ENCODE assay signal across 20 cellular contexts in the genomic region with DNA sequence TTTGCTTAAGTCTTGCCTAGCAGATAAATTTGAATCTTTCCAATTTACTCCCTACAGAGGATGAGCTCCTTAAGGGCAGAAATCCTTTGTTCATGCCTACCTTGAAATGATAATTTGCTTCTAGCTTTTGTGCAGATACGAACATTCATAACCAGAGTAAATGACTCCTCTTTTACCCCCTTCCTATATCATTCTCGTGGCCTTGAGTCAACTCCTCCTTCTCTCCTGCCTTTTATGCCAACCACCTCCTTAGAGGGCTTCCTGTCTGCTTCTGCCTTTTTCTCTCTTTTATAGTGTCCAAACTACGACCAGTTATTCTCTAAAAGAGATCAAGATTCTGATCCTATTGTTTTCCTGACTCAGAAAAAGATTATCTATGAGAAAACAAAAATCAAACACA. TPM values are rescaled to one million over a fixed set of nuclear protein-coding genes. Genes with fewer than 3 reads are reported as not detected.
"Had no signal": no experiment of that assay in that cellular context is flagged by ENCODE, and none has a peak within 500 bp of the region (broad histone marks: within the 10 kb centered on the region; RNA-seq: fewer than 3 reads in every experiment).

No MANE protein-coding gene starts in this region.

- H3K9me3 ChIP-seq: MG63 had no signal

- H3K27me3 ChIP-seq: MG63 had no signal

- H3K4me3 ChIP-seq: MG63 had no signal

- DNase-seq: Karpas-422, KG1, MG63, NCI-H1092, NCI-H1105 treated with DMSO at 0.1 percent for 48 hours, NCI-H1417 treated with DMSO at 0.1 percent for 48 hours, NCI-H146, NCI-H1694 treated with DMSO at 0.1 percent for 48 hours, NCI-H1930, NCI-H2081, NCI-H2171, NCI-H226, NCI-H446, NCI-H510A, NCI-H524 treated with DMSO at 0.1 percent for 48 hours, NCI-H69, NCI-H774, SHP77 had no signal

- H3K27ac ChIP-seq: RWPE1 had no signal

RNA-seq across cellular contexts. Expression of a gene that starts 36.4 kb away (rescaled TPM):
- total RNA-seq: HT-29 had no signal
